Comparison of ENCODE assay signal across 25 cellular contexts in genomic region chr2:70574618-70575017, GRCh38. TPM values are rescaled to one million over a fixed set of nuclear protein-coding genes. Genes with fewer than 3 reads are reported as not detected.
"Had no signal": no experiment of that assay in that cellular context is flagged by ENCODE, and none has a peak within 500 bp of the region (broad histone marks: within the 10 kb centered on the region; RNA-seq: fewer than 3 reads in every experiment).

No MANE protein-coding gene starts in this region.

- H3K9me3 Mint-ChIP-seq: activated naive CD8-positive, alpha-beta T cell treated with anti-CD3 and anti-CD28 coated beads for 36 hours; stimulated activated naive CD8-positive, alpha-beta T cell treated with anti-CD3 and anti-CD28 coated beads, Interleukin-15, amount 100 ng/mL, for 72 hours had no signal

- ATAC-seq: left lung; mucosa of descending colon; right lobe of liver; stimulated activated memory B cell treated with anti-CD40 and anti-IgM and Interleukin-4, amounts not matched to agents 10 μg/mL and 1 μg/mL and 100 μg/mL, for 72 hours; stimulated activated naive CD8-positive, alpha-beta T cell treated with anti-CD3 and anti-CD28 coated beads, Interleukin-15, amount 100 ng/mL, for 72 hours; upper lobe of right lung had no signal

- H3K36me3 ChIP-seq: heart right ventricle, left lung, right lobe of liver, tibial artery, upper lobe of right lung had no signal

- H3K4me1 Mint-ChIP-seq: nephron had no signal

- H3K4me1 ChIP-seq: left lung, right lobe of liver, tibial artery, upper lobe of right lung had no signal

- H3K4me3 Mint-ChIP-seq: activated naive CD8-positive, alpha-beta T cell treated with anti-CD3 and anti-CD28 coated beads for 36 hours; nephron; stimulated activated memory B cell treated with anti-CD40 and anti-IgM and Interleukin-4, amounts not matched to agents 10 μg/mL and 1 μg/mL and 100 μg/mL, for 72 hours; stimulated activated naive CD8-positive, alpha-beta T cell treated with anti-CD3 and anti-CD28 coated beads, Interleukin-15, amount 100 ng/mL, for 72 hours had no signal

- H3K4me3 ChIP-seq: heart right ventricle, left lung, mucosa of descending colon, right lobe of liver, skin epidermis, tibial artery, upper lobe of right lung had no signal

- H3K27ac Mint-ChIP-seq: activated naive CD8-positive, alpha-beta T cell treated with anti-CD3 and anti-CD28 coated beads for 36 hours; nephron; stimulated activated memory B cell treated with anti-CD40 and anti-IgM and Interleukin-4, amounts not matched to agents 10 μg/mL and 1 μg/mL and 100 μg/mL, for 72 hours; stimulated activated naive CD8-positive, alpha-beta T cell treated with anti-CD3 and anti-CD28 coated beads, Interleukin-15, amount 100 ng/mL, for 72 hours had no signal

- H3K27ac ChIP-seq: heart right ventricle, left lung, right lobe of liver, skin epidermis, tibial artery, upper lobe of right lung, VCaP had no signal

- FAIRE-seq: endothelial cell of umbilical vein had no signal

- H3K9me3 ChIP-seq: left lung, mucosa of descending colon, right lobe of liver, tibial artery, upper lobe of right lung had no signal

- DNase-seq: activated CD4-positive, alpha-beta T cell treated with anti-CD3 and anti-CD28 coated beads for 48 hours; activated CD4-positive, alpha-beta T cell treated with anti-CD3 and anti-CD28 coated beads, Interleukin-2, amount 50 U/mL, for 48 hours; activated CD8-positive, alpha-beta memory T cell treated with anti-CD3 and anti-CD28 coated beads for 24 hours; activated effector memory CD4-positive, alpha-beta T cell treated with Interleukin-2 at 50 U/mL for 16 hours; activated naive CD4-positive, alpha-beta T cell treated with Interleukin-2 at 50 U/mL for 16 hours; activated naive CD8-positive, alpha-beta T cell treated with anti-CD3 and anti-CD28 coated beads for 36 hours; central memory CD4-positive, alpha-beta T cell; foreskin fibroblast; heart right ventricle; left lung; mucosa of descending colon; posterior cingulate gyrus; right lobe of liver; stimulated activated CD4-positive, alpha-beta T cell treated with anti-CD3 and anti-CD28 coated beads, Interleukin-12 subunit alpha, Interleukin-12 subunit beta, amount 100 ng/mL, for 4 hours; stimulated activated CD4-positive, alpha-beta T cell treated with anti-CD3 and anti-CD28 coated beads, Interleukin-4, amount 100 ng/mL, for 24 hours; stimulated activated naive CD8-positive, alpha-beta T cell treated with anti-CD3 and anti-CD28 coated beads, Interleukin-15, amount 100 ng/mL, for 72 hours; substantia nigra; tibial artery; upper lobe of right lung had no signal

- H3K36me3 Mint-ChIP-seq: activated naive CD8-positive, alpha-beta T cell treated with anti-CD3 and anti-CD28 coated beads for 36 hours; stimulated activated memory B cell treated with anti-CD40 and anti-IgM and Interleukin-4, amounts not matched to agents 10 μg/mL and 1 μg/mL and 100 μg/mL, for 72 hours had no signal

- H3K27me3 ChIP-seq: left lung, right lobe of liver had no signal

RNA-seq across cellular contexts. Expression of gene TGFA, which starts 21.0 kb away (rescaled TPM):
- total RNA-seq: osteoblast had no signal
